In genomic region chr10:90111671-90112070, GRCh38 we compare ENCODE assay signal across 24 cellular contexts.
DNase-seq lines count a peak whose midpoint lies in the region; ATAC-seq and TF ChIP-seq lines count a peak whose summit lies in the region.
"Had no signal": no experiment of that assay in that cellular context is flagged by ENCODE, and none has a peak within 500 bp of the region (broad histone marks: within the 10 kb centered on the region; RNA-seq: fewer than 3 reads in every experiment).

No MANE protein-coding gene starts in this region.

- H3K9ac ChIP-seq in mesenchymal stem cell (ENCODE audit: low read length) = no peak overlapping the region
- H3K9ac ChIP-seq in Karpas-422 (ENCODE audit: low read length) = no peak overlapping the region

- no peak overlapping the region for H3K23ac ChIP-seq in mesenchymal stem cell (ENCODE audit: low read length in 2 of 2)

- H3K14ac ChIP-seq in mesenchymal stem cell (ENCODE audit: low read length in 2 of 2) = no peak overlapping the region

- H3K18ac ChIP-seq in mesenchymal stem cell (ENCODE audit: low read depth in 1 of 2, low read length in 2 of 2) = no peak overlapping the region

- H3K27ac ChIP-seq in brain microvascular endothelial cell (no peak overlapping the region), mesenchymal stem cell (ENCODE audit: low read length, poor library complexity, severe bottlenecking) (no peak overlapping the region), thyroid gland (no peak overlapping the region), Karpas-422 (ENCODE audit: low read length) (no peak overlapping the region)
- H3K27ac ChIP-seq: esophagus squamous epithelium, gastrocnemius medialis, transverse colon had no signal

- H2AK5ac ChIP-seq in mesenchymal stem cell (ENCODE audit: low read length, severe bottlenecking) = no peak overlapping the region

- no peaks in the 10 kb centered on the region for H4K20me1 ChIP-seq in Karpas-422 (ENCODE audit: insufficient read depth, low read depth, low read length)

- no peak overlapping the region for H2BK5ac ChIP-seq in mesenchymal stem cell (ENCODE audit: low read depth, low read length, poor library complexity, severe bottlenecking)

- intact Hi-C loops in thyroid gland (cut with DNase I) = no loop called here

- DNase-seq in HCEC 1CT (peak; percentile 79), RPMI7951 (ENCODE audit: low read depth) (peak; percentile 81), brain microvascular endothelial cell (peak; percentile 38), mesenchymal stem cell (peak; percentile 16), thyroid gland (no peak), hepatic stellate cell (ENCODE audit: low spot score) (no peak), Karpas-422 (no peak)
- DNase-seq: activated CD4-positive, alpha-beta T cell treated with anti-CD3 and anti-CD28 coated beads, Interleukin-2, amount 10 ng/mL, durations not matched to agents 7 days and 5 days; activated effector memory CD4-positive, alpha-beta T cell treated with Interleukin-2 at 50 U/mL for 16 hours; CD8-positive, alpha-beta T cell; cerebellar nuclear complex; esophagus squamous epithelium; gastrocnemius medialis; hippocampal formation; left cardiac atrium; NCI-H446; NCI-H82; RPMI8226; T-cell; transverse colon had no signal

- TF ChIP-seq CTCF in brain microvascular endothelial cell (IDR thresholded peaks at IDR 0.05; ENCODE audit: low read depth, low read length, missing control alignments) (no peak), thyroid gland (IDR thresholded peaks at IDR 0.05) (no peak)

- H3K9me3 ChIP-seq in mesenchymal stem cell (ENCODE audit: control insufficient read depth, low read length) = no peaks in the 10 kb centered on the region
- no peaks in the 10 kb centered on the region for H3K9me3 ChIP-seq in thyroid gland
- no peaks in the 10 kb centered on the region for H3K9me3 ChIP-seq in Karpas-422 (ENCODE audit: low read length)
- H3K9me3 ChIP-seq: esophagus squamous epithelium, gastrocnemius medialis, transverse colon had no signal

- ATAC-seq in HG02763 (IDR thresholded peaks at IDR 0.05; ENCODE audit: unreplicated experiment) = no peak
- ATAC-seq: activated naive CD4-positive, alpha-beta T cell treated with anti-CD3 and anti-CD28 coated beads, Interleukin-2, amount 50 U/mL, for 72 hours; CD8-positive, alpha-beta T cell; gastrocnemius medialis; natural killer cell treated with Interleukin-12 subunit alpha and Interleukin-12 subunit beta and Interleukin-15 and Interleukin-18, amount 100 ng/mL, for 72 hours; T-cell; WTC11 had no signal

- no peak overlapping the region for H2BK15ac ChIP-seq in mesenchymal stem cell (ENCODE audit: low read depth, poor library complexity, severe bottlenecking)

- in situ Hi-C loops in brain microvascular endothelial cell (cut with HindIII; ENCODE audit: low pct_ligation_motif_present, low sequenced_read_pairs) = no loop called here

- TF ChIP-seq POLR2A in thyroid gland (IDR thresholded peaks at IDR 0.05) = no peak

- no peaks in the 10 kb centered on the region for H3K79me1 ChIP-seq in mesenchymal stem cell (replicated peaks; ENCODE audit: low read length, poor library complexity, severe bottlenecking)

- H3K4me1 ChIP-seq in mesenchymal stem cell (ENCODE audit: control insufficient read depth, insufficient read depth, low read depth, low read length) (no peaks in the 10 kb centered on the region), thyroid gland (no peaks in the 10 kb centered on the region), Karpas-422 (ENCODE audit: low read length) (no peaks in the 10 kb centered on the region)
- H3K4me1 ChIP-seq: esophagus squamous epithelium, gastrocnemius medialis, transverse colon had no signal

- no peaks in the 10 kb centered on the region for H3K27me3 ChIP-seq in brain microvascular endothelial cell (replicated peaks)
- no peaks in the 10 kb centered on the region for H3K27me3 ChIP-seq in mesenchymal stem cell (ENCODE audit: control insufficient read depth in 1 of 2, insufficient read depth in 1 of 2, low read length in 2 of 2)
- no peaks in the 10 kb centered on the region for H3K27me3 ChIP-seq in thyroid gland
- no peaks in the 10 kb centered on the region for H3K27me3 ChIP-seq in Karpas-422 (ENCODE audit: low read length)
- H3K27me3 ChIP-seq: esophagus squamous epithelium, gastrocnemius medialis, transverse colon had no signal

- no peak overlapping the region for H3K4ac ChIP-seq in mesenchymal stem cell (ENCODE audit: low read depth in 1 of 2, low read length in 2 of 2)

- H3K79me2 ChIP-seq in Karpas-422 (ENCODE audit: low read length) = no peaks in the 10 kb centered on the region

- H3K36me3 ChIP-seq in brain microvascular endothelial cell (replicated peaks) (no peaks in the 10 kb centered on the region), mesenchymal stem cell (ENCODE audit: control insufficient read depth in 1 of 2, insufficient read depth in 2 of 2, low read depth in 1 of 2, low read length in 2 of 2) (no peaks in the 10 kb centered on the region), thyroid gland (no peaks in the 10 kb centered on the region), Karpas-422 (ENCODE audit: insufficient read depth, low read length) (no peaks in the 10 kb centered on the region)
- H3K36me3 ChIP-seq: esophagus squamous epithelium, gastrocnemius medialis, transverse colon had no signal

- no CpG with 5 or more reads among the region's 1 CpG for WGBS in mesenchymal stem cell
- WGBS in thyroid gland, 2 donors = 43 to 56% methylated on average over 1 of the region's 1 CpG

- H3K4me3 ChIP-seq in brain microvascular endothelial cell (ENCODE audit: low read depth, low read length) = no peak overlapping the region
- no peak overlapping the region for H3K4me3 ChIP-seq in mesenchymal stem cell (ENCODE audit: insufficient read depth in 1 of 2, low read depth in 1 of 2, low read length in 2 of 2)
- no peak overlapping the region for H3K4me3 ChIP-seq in thyroid gland (replicated peaks in 1 of 3)
- no peak overlapping the region for H3K4me3 ChIP-seq in Karpas-422 (ENCODE audit: low read length)
- H3K4me3 ChIP-seq: esophagus squamous epithelium, gastrocnemius medialis, transverse colon had no signal

- no peak overlapping the region for H2BK120ac ChIP-seq in mesenchymal stem cell (ENCODE audit: low read depth, low read length)

- H2BK12ac ChIP-seq in mesenchymal stem cell (ENCODE audit: low read length in 2 of 2) = no peak overlapping the region

- no peak overlapping the region for H4K8ac ChIP-seq in mesenchymal stem cell (ENCODE audit: low read length)

- H2AFZ ChIP-seq in mesenchymal stem cell (ENCODE audit: low read depth, low read length) (no peak overlapping the region), Karpas-422 (ENCODE audit: low read length) (no peak overlapping the region)

- no peak overlapping the region for H4K91ac ChIP-seq in mesenchymal stem cell (ENCODE audit: low read length)

- H3K9me2 ChIP-seq in Karpas-422 (replicated peaks; ENCODE audit: insufficient read depth, low read length) = no peaks in the 10 kb centered on the region

- no peak overlapping the region for H3K4me2 ChIP-seq in mesenchymal stem cell (ENCODE audit: low read length, poor library complexity, severe bottlenecking)
- no peak overlapping the region for H3K4me2 ChIP-seq in Karpas-422 (ENCODE audit: low read depth, low read length, poor library complexity, severe bottlenecking)

Comparison
In these comparisons a context has a peak if more than half of its experiments do, and no peak if none do; other contexts are left out.
1. DNase-seq: peak in HCEC 1CT (single experiment), RPMI7951 (single experiment), brain microvascular endothelial cell (single experiment) and mesenchymal stem cell (single experiment); none in thyroid gland (0 of 2), hepatic stellate cell (single experiment) and Karpas-422 (single experiment).